In the genomic region with DNA sequence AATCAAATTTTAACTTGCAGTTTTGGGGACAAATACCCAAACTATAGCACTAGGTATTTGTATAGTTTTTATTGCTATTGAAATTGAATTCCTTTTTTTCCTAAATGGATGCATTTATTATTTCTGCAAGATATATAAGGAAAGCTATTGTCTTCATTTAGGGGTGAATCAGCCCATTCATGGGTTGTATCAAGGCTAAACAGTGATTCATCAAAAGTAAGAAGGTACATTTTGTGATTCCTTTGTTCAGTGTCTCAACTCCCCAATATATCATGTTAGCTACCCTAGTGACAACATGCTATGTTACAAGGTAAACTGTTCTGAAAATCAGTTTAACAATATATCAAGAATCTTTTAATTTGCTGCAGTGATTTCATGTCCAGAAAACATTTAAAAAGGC, we compare ENCODE assay signal across 22 cellular contexts.
"Had no signal": no experiment of that assay in that cellular context is flagged by ENCODE, and none has a peak within 500 bp of the region (broad histone marks: within the 10 kb centered on the region; RNA-seq: fewer than 3 reads in every experiment).

No MANE protein-coding gene starts in this region.

- DNase-seq: activated CD4-positive, alpha-beta T cell treated with anti-CD3 and anti-CD28 coated beads, Interleukin-2, amount 10 ng/mL, durations not matched to agents 24 days and 14 days; activated CD4-positive, CD25-positive, alpha-beta regulatory T cell; activated CD8-positive, alpha-beta T cell treated with anti-CD3 and anti-CD28 coated beads, Interleukin-2, amount 10 ng/mL, durations not matched to agents 7 days and 5 days; activated naive CD4-positive, alpha-beta T cell treated with Interleukin-2 at 50 U/mL for 16 hours; activated naive CD8-positive, alpha-beta T cell treated with anti-CD3 and anti-CD28 coated beads, Interleukin-2, amount 10 ng/mL, durations not matched to agents 7 days and 5 days; activated T-cell treated with anti-CD3 and anti-CD28 coated beads, Interleukin-2, amount 50 U/mL, for 24 hours; body of pancreas; central memory CD4-positive, alpha-beta T cell; esophagus squamous epithelium; hippocampal formation; kidney; left lung; mucosa of descending colon; naive B cell; ovary; right lobe of liver; stimulated activated CD4-positive, alpha-beta T cell treated with anti-CD3 and anti-CD28 coated beads, Interleukin-4, amount 100 ng/mL, for 1 hour; stomach; T-helper 1 cell; T-helper 9 cell; trophoblast cell had no signal

- H3K9me3 ChIP-seq: body of pancreas, esophagus squamous epithelium, mucosa of descending colon, ovary, right lobe of liver, stomach had no signal

- H3K4me1 ChIP-seq: body of pancreas, esophagus squamous epithelium, left lung, right lobe of liver, stomach had no signal

- H3K27me3 ChIP-seq: body of pancreas, esophagus squamous epithelium, left lung, ovary, right lobe of liver, stomach had no signal

- H3K4me3 ChIP-seq: body of pancreas, esophagus squamous epithelium, left lung, mucosa of descending colon, ovary, right lobe of liver, smooth muscle cell, stomach had no signal

- ATAC-seq: activated CD8-positive, alpha-beta T cell treated with anti-CD3 and anti-CD28 coated beads, Interleukin-2, amount 10 ng/mL, durations not matched to agents 7 days and 5 days; body of pancreas; left lung; mucosa of descending colon had no signal

- H3K27ac ChIP-seq: body of pancreas, esophagus squamous epithelium, left lung, ovary, right lobe of liver, stomach had no signal

- H3K4me2 ChIP-seq: smooth muscle cell had no signal

- H3K36me3 ChIP-seq: esophagus squamous epithelium, left lung, ovary, right lobe of liver, stomach had no signal
